In genomic region chrX:39443240-39443639, GRCh38 we compare ENCODE assay signal across 18 cellular contexts.
"Had no signal": no experiment of that assay in that cellular context is flagged by ENCODE, and none has a peak within 500 bp of the region (broad histone marks: within the 10 kb centered on the region; RNA-seq: fewer than 3 reads in every experiment).

No MANE protein-coding gene starts in this region.

- ATAC-seq: effector memory CD8-positive, alpha-beta T cell; esophagus mucosa; left cardiac atrium; natural killer cell; right cardiac atrium; T-helper 17 cell had no signal

- H3K36me3 Mint-ChIP-seq: natural killer cell had no signal

- H3K27ac Mint-ChIP-seq: activated CD4-positive, alpha-beta T cell treated with anti-CD3 and anti-CD28 coated beads, Interleukin-2, amount 10 ng/mL, durations not matched to agents 7 days and 5 days; effector memory CD8-positive, alpha-beta T cell; progenitor cell of endocrine pancreas; T-helper 17 cell had no signal

- H3K9me3 Mint-ChIP-seq: natural killer cell had no signal

- H3K27me3 Mint-ChIP-seq: activated CD4-positive, alpha-beta T cell treated with anti-CD3 and anti-CD28 coated beads, Interleukin-2, amount 10 ng/mL, durations not matched to agents 7 days and 5 days; progenitor cell of endocrine pancreas; T-helper 17 cell had no signal

- H3K4me3 Mint-ChIP-seq: activated CD4-positive, alpha-beta T cell treated with anti-CD3 and anti-CD28 coated beads, Interleukin-2, amount 10 ng/mL, durations not matched to agents 7 days and 5 days; effector memory CD8-positive, alpha-beta T cell; natural killer cell had no signal

- DNase-seq: activated CD4-positive, alpha-beta T cell treated with anti-CD3 and anti-CD28 coated beads, Interleukin-2, amount 10 ng/mL, durations not matched to agents 7 days and 5 days; activated gamma-delta T cell treated with Interleukin-2 at 50 U/mL for 16 hours; activated T-cell treated with anti-CD3 and anti-CD28 coated beads, Interleukin-2, amount 50 U/mL, for 1 hour; amygdala; colonic mucosa; dorsolateral prefrontal cortex; effector memory CD8-positive, alpha-beta T cell; foreskin melanocyte; glutamatergic neuron; hypothalamus; left cardiac atrium; midbrain; natural killer cell; right cardiac atrium; T-helper 17 cell; transverse colon had no signal
